ENCODE assay signal across 11 cellular contexts in genomic region chr16:2775317-2775716, GRCh38. TPM values are rescaled to one million over a fixed set of nuclear protein-coding genes. Genes with fewer than 3 reads are reported as not detected.
DNase-seq lines count a peak whose midpoint lies in the region; ATAC-seq and TF ChIP-seq lines count a peak whose summit lies in the region.
"Had no signal": no experiment of that assay in that cellular context is flagged by ENCODE, and none has a peak within 500 bp of the region (broad histone marks: within the 10 kb centered on the region; RNA-seq: fewer than 3 reads in every experiment).

No MANE protein-coding gene starts in this region.

- H3K27me3 ChIP-seq in ACC112 (ENCODE audit: insufficient read depth, low read length) (no peaks in the 10 kb centered on the region), GM23248 (replicated peaks; ENCODE audit: insufficient read depth) (no peaks in the 10 kb centered on the region)

- in situ Hi-C loops in GM23248 (cut with MboI): no loop called here

- H3K36me3 ChIP-seq in ACC112 (ENCODE audit: insufficient read depth, low read length) (peaks cover 13% of the 10 kb centered on the region; the same call in 1 of the 2 replicates), GM23248 (ENCODE audit: low read depth) (peaks cover 17% of the 10 kb centered on the region; the same call in 1 of the 2 replicates)

- no peaks in the 10 kb centered on the region for H4K20me1 ChIP-seq in GM23248 (ENCODE audit: insufficient read depth)

- TF ChIP-seq CTCF in mesothelial cell of epicardium (IDR thresholded peaks at IDR 0.05; ENCODE audit: unreplicated experiment): no peak

- H3K27ac ChIP-seq in ACC112 (ENCODE audit: low read depth, low read length) (peak overlapping the region; percentile 30; the same call in 1 of the 2 replicates), GM23248 (peak overlapping the region; percentile 61)

- H3K9me2 ChIP-seq in GM23248 (ENCODE audit: insufficient read depth): no peaks in the 10 kb centered on the region

- peak overlapping the region; percentile 96 for H3K4me3 Mint-ChIP-seq in activated naive CD8-positive, alpha-beta T cell
- peak overlapping the region; percentile 81 for H3K4me3 Mint-ChIP-seq in mesothelial cell of epicardium

- WGBS in GM23248 (ENCODE audit: low coverage in 1 of 2, low lambda C conversion rate in 2 of 2, missing lambda C conversion rate in 2 of 2), 2 experiments: 50% methylated on average over 6 of the region's 6 CpGs

- no peak overlapping the region for H3K27ac Mint-ChIP-seq in activated naive CD8-positive, alpha-beta T cell
- H3K27ac Mint-ChIP-seq in mesothelial cell of epicardium: no peak overlapping the region

- no peaks in the 10 kb centered on the region for H3K9me3 ChIP-seq in GM23248 (ENCODE audit: low read depth)

- H3F3A ChIP-seq in GM23248 (ENCODE audit: insufficient read depth): peaks cover 46% of the 10 kb centered on the region

- H3K4me1 ChIP-seq in ACC112 (ENCODE audit: control insufficient read depth, insufficient read depth, low read length, unreplicated experiment) (peaks cover 39% of the 10 kb centered on the region), GM23248 (ENCODE audit: insufficient read depth) (peaks cover 21% of the 10 kb centered on the region)

- no peak for DNase-seq in GM23248
- DNase-seq in mesothelial cell of epicardium (ENCODE audit: low spot score in 2 of 2, unreplicated experiment in 2 of 2): no peak
- no peak for DNase-seq in NCI-H524 (lab: John Stamatoyannopoulos, UW)
- no peak for DNase-seq in stimulated activated CD4-positive, alpha-beta T cell treated with anti-CD3 and anti-CD28 coated beads, Interleukin-4, amount 100 ng/mL, for 1 hour
- DNase-seq: HCEC 1CT, left colon had no signal

- no peaks in the 10 kb centered on the region for H3K27me3 Mint-ChIP-seq in activated naive CD8-positive, alpha-beta T cell
- H3K27me3 Mint-ChIP-seq in mesothelial cell of epicardium (ENCODE audit: low read depth): no peaks in the 10 kb centered on the region

- H3K4me3 ChIP-seq in ACC112 (ENCODE audit: low read depth, low read length) (peak overlapping the region; percentile 94), GM23248 (peak overlapping the region; percentile 88; the same call in 1 of the 2 replicates)

- H3K9me3 Mint-ChIP-seq in activated naive CD8-positive, alpha-beta T cell (ENCODE audit: low read depth): no peaks in the 10 kb centered on the region
- H3K9me3 Mint-ChIP-seq in mesothelial cell of epicardium: no peaks in the 10 kb centered on the region

- peaks cover 45% of the 10 kb centered on the region for H3K4me1 Mint-ChIP-seq in activated naive CD8-positive, alpha-beta T cell (ENCODE audit: low read depth)
- H3K4me1 Mint-ChIP-seq in mesothelial cell of epicardium: peaks cover 22% of the 10 kb centered on the region

- H3K9ac ChIP-seq in GM23248: peak overlapping the region; percentile 94

- H3K79me2 ChIP-seq in ACC112 (ENCODE audit: control insufficient read depth, insufficient read depth, low read length, unreplicated experiment) (peaks cover 53% of the 10 kb centered on the region), GM23248 (ENCODE audit: insufficient read depth) (peaks cover 77% of the 10 kb centered on the region)

- H3K36me3 Mint-ChIP-seq in activated naive CD8-positive, alpha-beta T cell: no peaks in the 10 kb centered on the region
- H3K36me3 Mint-ChIP-seq in mesothelial cell of epicardium: peaks cover 15% of the 10 kb centered on the region

- ATAC-seq in HG03097 (IDR thresholded peaks at IDR 0.05; ENCODE audit: low FRiP score, unreplicated experiment) (no peak), GM18870 (IDR thresholded peaks at IDR 0.05; ENCODE audit: unreplicated experiment) (no peak)
- ATAC-seq: left colon had no signal

- no peak overlapping the region for H2AFZ ChIP-seq in ACC112 (ENCODE audit: low read length, unreplicated experiment)
- no peak overlapping the region for H2AFZ ChIP-seq in GM23248

- peak overlapping the region; percentile 93 for H3K4me2 ChIP-seq in GM23248 (ENCODE audit: unreplicated experiment)

RNA-seq across cellular contexts. Expression of gene ELOB, which starts 1.8 kb away (rescaled TPM):
- total RNA-seq in GM23248 (2014; rRNA removed; shearing (Covaris generic)): 320 and 713 TPM in 2 replicates
- 565 and 586 TPM in 2 replicates for polyA plus RNA-seq in GM23248 (2016; fragmentation: Nextera tagmentation; extraction: Ambion mirVana)
- total RNA-seq in mesothelial cell of epicardium: 192 to 200 TPM (median 195 TPM) in 3 replicates

RNA-seq across cellular contexts. Expression of gene PRSS33, which starts 12.0 kb away (rescaled TPM):
- total RNA-seq in GM23248 (2014; rRNA removed; shearing (Covaris generic)): not detected in 2 replicates
- not detected in 2 replicates for polyA plus RNA-seq in GM23248 (2016; fragmentation: Nextera tagmentation; extraction: Ambion mirVana)
- total RNA-seq in mesothelial cell of epicardium: not detected in 3 replicates
- total RNA-seq: left colon had no signal

RNA-seq across cellular contexts. Expression of gene SRRM2, which starts 22.9 kb away (rescaled TPM):
- 42.6 and 53.6 TPM in 2 replicates for total RNA-seq in GM23248 (2014; rRNA removed; shearing (Covaris generic))
- polyA plus RNA-seq in GM23248 (2016; fragmentation: Nextera tagmentation; extraction: Ambion mirVana): 173 and 202 TPM in 2 replicates
- 832 to 854 TPM (median 837 TPM) in 3 replicates for total RNA-seq in mesothelial cell of epicardium

RNA-seq across cellular contexts. Expression of gene PRSS41, which starts 23.0 kb away (rescaled TPM):
- total RNA-seq in GM23248 (2014; rRNA removed; shearing (Covaris generic)): not detected in 2 replicates
- polyA plus RNA-seq in GM23248 (2016; fragmentation: Nextera tagmentation; extraction: Ambion mirVana): not detected in 2 replicates
- not detected in 3 replicates for total RNA-seq in mesothelial cell of epicardium
- total RNA-seq: left colon, SK-MEL-5 had no signal

RNA-seq across cellular contexts. Expression of gene PRSS21, which starts 41.7 kb away (rescaled TPM):
- not detected in 2 replicates for total RNA-seq in GM23248 (2014; rRNA removed; shearing (Covaris generic))
- not detected in 2 replicates for polyA plus RNA-seq in GM23248 (2016; fragmentation: Nextera tagmentation; extraction: Ambion mirVana)
- not detected in 3 replicates for total RNA-seq in mesothelial cell of epicardium
- total RNA-seq: SK-MEL-5 had no signal

Comparison
In these comparisons a context has a peak if more than half of its experiments do, and no peak if none do; other contexts are left out.
1. RNA of gene SRRM2, which starts 22.9 kb away (total RNA-seq): 832 to 854 TPM in mesothelial cell of epicardium; 42.6 to 53.6 TPM in GM23248; every median in the first group is over 10 times any median in the second.